ENCODE assay signal across 15 cellular contexts in the genomic region with DNA sequence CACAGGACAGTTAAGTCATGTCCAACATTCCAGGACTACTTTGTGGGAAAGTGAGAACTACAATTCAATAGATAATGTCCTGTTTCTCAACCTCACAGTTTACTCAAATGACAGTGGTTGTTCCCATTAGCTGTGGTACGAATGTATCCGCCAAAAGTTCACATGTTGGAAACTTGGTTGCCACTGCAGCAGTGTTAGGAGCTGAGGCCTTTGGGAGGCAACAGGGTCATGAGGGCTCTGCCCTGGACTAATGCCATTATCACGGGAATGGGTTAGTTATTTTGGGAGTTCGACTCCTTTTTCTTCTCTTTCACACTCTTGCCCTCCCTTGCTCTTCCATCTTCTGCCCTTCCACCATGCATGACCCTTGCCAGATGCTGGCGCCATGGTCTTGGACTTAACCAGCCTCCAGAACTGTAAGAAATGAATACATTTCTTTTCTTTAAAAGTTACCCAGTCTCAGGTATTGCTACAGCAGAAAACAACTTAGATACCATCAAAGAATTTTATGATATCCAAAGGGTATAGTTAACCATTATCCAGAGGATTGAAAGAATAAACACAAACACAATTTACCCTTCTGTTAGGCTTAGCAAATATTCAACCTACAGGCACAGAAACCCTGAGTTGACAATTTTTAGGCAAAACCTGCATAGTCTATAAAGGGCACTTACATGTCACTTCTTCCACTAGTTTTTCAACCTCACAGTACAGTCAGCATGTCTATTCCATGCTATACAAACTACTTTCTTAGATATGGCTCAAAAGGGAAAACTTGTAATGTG. TPM values are rescaled to one million over a fixed set of nuclear protein-coding genes. Genes with fewer than 3 reads are reported as not detected.
DNase-seq lines count a peak whose midpoint lies in the region; ATAC-seq, FAIRE-seq and TF ChIP-seq lines count a peak whose summit lies in the region.
"Had no signal": no experiment of that assay in that cellular context is flagged by ENCODE, and none has a peak within 500 bp of the region (broad histone marks: within the 10 kb centered on the region; RNA-seq: fewer than 3 reads in every experiment).

No MANE protein-coding gene starts in this region.

- POLR2A ChIA-PET in HepG2 (lab: Yijun Ruan, JAX) = interaction anchor here (0.7 kb wide), 1 partner anchor 1791 kb away, joined by 3 read pairs; no protein-coding TSS in a partner anchor
- POLR2A ChIA-PET in CD8-positive, alpha-beta memory T cell (lab: Charles Lee) = interaction anchor here (0.7 kb wide), 1 partner anchor 324 kb away, joined by 6 read pairs; no protein-coding TSS in a partner anchor

- peaks cover 49% of the 10 kb centered on the region for H3K4me1 Mint-ChIP-seq in activated naive CD4-positive, alpha-beta T cell treated with anti-CD3 and anti-CD28 coated beads, Interleukin-2, amount 50 U/mL, for 24 hours
- H3K4me1 Mint-ChIP-seq in activated T-helper 1 cell treated with anti-CD3 and anti-CD28 coated beads, Interleukin-12 subunit alpha, Interleukin-12 subunit beta, Interleukin-2, Interleukin-4 antibody, amounts not matched to agents 30 ng/mL and 10 ng/mL and 1 ng/mL, durations not matched to agents 14 hours and 24 hours and 36 hours (ENCODE audit: low read depth) = peaks cover 41% of the 10 kb centered on the region
- peaks cover 33 to 46% (median 45%) of the 10 kb centered on the region in 3 donors for H3K4me1 Mint-ChIP-seq in CD8-positive, alpha-beta memory T cell

- H3K4me3 Mint-ChIP-seq in activated naive CD4-positive, alpha-beta T cell treated with anti-CD3 and anti-CD28 coated beads, Interleukin-2, amount 50 U/mL, for 24 hours = no peak overlapping the region
- no peak overlapping the region for H3K4me3 Mint-ChIP-seq in activated T-helper 1 cell treated with anti-CD3 and anti-CD28 coated beads, Interleukin-12 subunit alpha, Interleukin-12 subunit beta, Interleukin-2, Interleukin-4 antibody, amounts not matched to agents 30 ng/mL and 10 ng/mL and 1 ng/mL, durations not matched to agents 14 hours and 24 hours and 36 hours
- peak overlapping the region in 1 of 7 donors; percentile 25 for H3K4me3 Mint-ChIP-seq in CD8-positive, alpha-beta memory T cell
- H3K4me3 Mint-ChIP-seq: CD4-positive, CD25-positive, alpha-beta regulatory T cell had no signal

- H3K27ac Mint-ChIP-seq in activated naive CD4-positive, alpha-beta T cell treated with anti-CD3 and anti-CD28 coated beads, Interleukin-2, amount 50 U/mL, for 24 hours = peak overlapping the region; percentile 26
- peak overlapping the region; percentile 6 for H3K27ac Mint-ChIP-seq in activated T-helper 1 cell treated with anti-CD3 and anti-CD28 coated beads, Interleukin-12 subunit alpha, Interleukin-12 subunit beta, Interleukin-2, Interleukin-4 antibody, amounts not matched to agents 30 ng/mL and 10 ng/mL and 1 ng/mL, durations not matched to agents 14 hours and 24 hours and 36 hours
- H3K27ac Mint-ChIP-seq in CD8-positive, alpha-beta memory T cell = peak overlapping the region in 2 of 8 donors; percentile 4 to 81

- no peak for FAIRE-seq in HepG2 (lab: Jason Lieb, UNC)

- H3K36me3 ChIP-seq in HepG2 (replicated peaks in 1 of 2; ENCODE audit: control insufficient read depth in 1 of 2, insufficient read depth in 2 of 2, low read length in 2 of 2) (peaks cover 9 to 42% of the 10 kb centered on the region in 2 experiments), transverse colon (peaks cover 0 to 59% (median 18%) of the 10 kb centered on the region in 4 donors), spleen (peaks cover 9 to 93% (median 62%) of the 10 kb centered on the region in 6 donors)
- H3K36me3 ChIP-seq in CD8-positive, alpha-beta memory T cell (ENCODE audit: insufficient read depth, low read length) = peaks cover 30% of the 10 kb centered on the region

- H3K27ac ChIP-seq in HepG2 (ENCODE audit: extremely low read length, insufficient read depth, low read length) (peak overlapping the region; percentile 13), transverse colon (peak overlapping the region; percentile 2 to 64 (median 50)), spleen (no peak overlapping the region)
- H3K27ac ChIP-seq in CD8-positive, alpha-beta memory T cell (ENCODE audit: low read depth, low read length) = no peak overlapping the region
- H3K27ac ChIP-seq: PC-9 had no signal

- H3K9me3 ChIP-seq in HepG2 (ENCODE audit: low read length) (no peaks in the 10 kb centered on the region), transverse colon (no peaks in the 10 kb centered on the region), spleen (no peaks in the 10 kb centered on the region)
- no peaks in the 10 kb centered on the region for H3K9me3 ChIP-seq in CD8-positive, alpha-beta memory T cell (ENCODE audit: low read length)

- no peak overlapping the region for H3K9ac ChIP-seq in HepG2 (ENCODE audit: insufficient read depth, low read depth, low read length)

- H3K27me3 ChIP-seq in HepG2 (ENCODE audit: control insufficient read depth in 1 of 2, insufficient read depth in 2 of 2, low read length in 2 of 2) = no peaks in the 10 kb centered on the region
- H3K27me3 ChIP-seq in transverse colon = no peaks in the 10 kb centered on the region
- H3K27me3 ChIP-seq in spleen (replicated peaks in 1 of 7) = no peaks in the 10 kb centered on the region
- H3K27me3 ChIP-seq in CD8-positive, alpha-beta memory T cell (ENCODE audit: insufficient read depth, low read length, poor library complexity, severe bottlenecking) = no peaks in the 10 kb centered on the region

- CTCF ChIA-PET in HepG2 (lab: Yijun Ruan, JAX; ENCODE audit: low intra/inter-chr PET ratio, low total read pairs) = no interaction called here
- CTCF ChIA-PET in CD8-positive, alpha-beta memory T cell (lab: Charles Lee) = interaction anchor here (1.9 kb wide), 1 partner anchor 9 kb away, joined by 8 read pairs; a partner anchor contains a TSS

- TF ChIP-seq RAD21 in HepG2 (CRISPR knock-in tag; IDR thresholded peaks at IDR 0.05) = no peak

- DNase-seq in activated naive CD4-positive, alpha-beta T cell (lab: John Stamatoyannopoulos, UW) = no peak
- DNase-seq in activated T-helper 1 cell treated with anti-CD3 and anti-CD28 coated beads, Interleukin-12 subunit alpha, Interleukin-12 subunit beta, Interleukin-2, Interleukin-4 antibody, amounts not matched to agents 30 ng/mL and 10 ng/mL and 1 ng/mL, durations not matched to agents 14 hours and 24 hours and 36 hours (ENCODE audit: low spot score) = no peak
- DNase-seq in HepG2 (ENCODE audit: low spot score) = peak; percentile 10
- no peak for DNase-seq in transverse colon
- DNase-seq in spleen = no peak
- no peak for DNase-seq in CD8-positive, alpha-beta memory T cell
- DNase-seq: AML-193; CD4-positive, CD25-positive, alpha-beta regulatory T cell; GF-D8; Karpas-422; NCI-H1105 treated with DMSO at 0.1 percent for 48 hours; NCI-H187; PC-9 had no signal

- ATAC-seq in HepG2 = peak; percentile 29
- ATAC-seq in GM19463 (IDR thresholded peaks at IDR 0.05; ENCODE audit: unreplicated experiment) = no peak

- intact Hi-C loops in activated T-helper 1 cell treated with anti-CD3 and anti-CD28 coated beads, Interleukin-12 subunit alpha, Interleukin-12 subunit beta, Interleukin-2, Interleukin-4 antibody, amounts not matched to agents 30 ng/mL and 10 ng/mL and 1 ng/mL, durations not matched to agents 14 hours and 24 hours and 36 hours (cut with micrococcal nuclease) = no loop called here
- intact Hi-C loops in HepG2 (cut with micrococcal nuclease; ENCODE audit: unreplicated experiment) = no loop called here
- intact Hi-C loops in transverse colon (cut with DNase I; ENCODE audit: low total_unique reads) = no loop called here
- intact Hi-C loops in spleen (cut with DNase I; ENCODE audit: low total_unique reads) = no loop called here

- in situ Hi-C loops in HepG2 (cut with HindIII; ENCODE audit: extremely low pct_ligation_motif_present, low pct_unique_long_range_greater_than_20kb) (no loop called here), transverse colon (cut with MboI; ENCODE audit: low pct_ligation_motif_present in 1 of 4, low pct_unique_long_range_greater_than_20kb in 1 of 4, low sequenced_read_pairs in 3 of 4) (loop anchor here in 1 of 4 donors (25.0 kb wide), 1 partner anchor 582 kb away; a partner anchor contains a TSS)

- no peaks in the 10 kb centered on the region for H3K27me3 Mint-ChIP-seq in activated naive CD4-positive, alpha-beta T cell treated with anti-CD3 and anti-CD28 coated beads, Interleukin-2, amount 50 U/mL, for 24 hours
- no peaks in the 10 kb centered on the region for H3K27me3 Mint-ChIP-seq in activated T-helper 1 cell treated with anti-CD3 and anti-CD28 coated beads, Interleukin-12 subunit alpha, Interleukin-12 subunit beta, Interleukin-2, Interleukin-4 antibody, amounts not matched to agents 30 ng/mL and 10 ng/mL and 1 ng/mL, durations not matched to agents 14 hours and 24 hours and 36 hours (ENCODE audit: insufficient read depth)
- H3K27me3 Mint-ChIP-seq in CD8-positive, alpha-beta memory T cell = no peaks in the 10 kb centered on the region
- H3K27me3 Mint-ChIP-seq: CD4-positive, CD25-positive, alpha-beta regulatory T cell had no signal

- BruUV-seq in HepG2 (replicated peaks; lab: Mats Ljungman, UMichigan) = no TSS peak

- TF ChIP-seq POLR2A in HepG2 (IDR thresholded peaks at IDR 0.05; ENCODE audit: insufficient read depth in 1 of 2, low read depth in 2 of 2, low read length in 2 of 2) (no peak), transverse colon (IDR thresholded peaks at IDR 0.05) (no peak), spleen (IDR thresholded peaks at IDR 0.05) (no peak)

- H3K79me2 ChIP-seq in HepG2 (ENCODE audit: insufficient read depth, low read length) = peaks cover 20% of the 10 kb centered on the region

- no peak overlapping the region for H3K4me3 ChIP-seq in HepG2 (replicated peaks in 1 of 3; ENCODE audit: insufficient read depth in 1 of 3, low read depth in 2 of 3, low read length in 3 of 3)
- no peak overlapping the region for H3K4me3 ChIP-seq in transverse colon
- no peak overlapping the region for H3K4me3 ChIP-seq in spleen
- H3K4me3 ChIP-seq in CD8-positive, alpha-beta memory T cell (ENCODE audit: low read length) = no peak overlapping the region
- H3K4me3 ChIP-seq: PC-9 had no signal

- TF ChIP-seq CTCF in HepG2 (CRISPR knock-in tag; IDR thresholded peaks at IDR 0.05) (no peak), transverse colon (IDR thresholded peaks at IDR 0.05) (no peak), spleen (IDR thresholded peaks at IDR 0.05 in 8 of 11, conservative IDR thresholded peaks at IDR 0.05 in 3 of 11) (no peak)

- peak overlapping the region; percentile 37 for H3K4me2 ChIP-seq in HepG2 (ENCODE audit: low read depth, low read length)
- H3K4me2 ChIP-seq: PC-9 had no signal

- peaks cover 54% of the 10 kb centered on the region for H3K4me1 ChIP-seq in HepG2 (ENCODE audit: insufficient read depth, low read length)
- H3K4me1 ChIP-seq in transverse colon = peaks cover 18 to 62% (median 35%) of the 10 kb centered on the region in 4 donors
- H3K4me1 ChIP-seq in spleen = peaks cover 11 to 61% (median 31%) of the 10 kb centered on the region in 6 donors
- peaks cover 11% of the 10 kb centered on the region for H3K4me1 ChIP-seq in CD8-positive, alpha-beta memory T cell (ENCODE audit: insufficient read depth, low read length)

- H2AFZ ChIP-seq in HepG2 (ENCODE audit: low read length) = no peak overlapping the region
- H2AFZ ChIP-seq: PC-9 had no signal

- H3K36me3 Mint-ChIP-seq in activated naive CD4-positive, alpha-beta T cell treated with anti-CD3 and anti-CD28 coated beads, Interleukin-2, amount 50 U/mL, for 24 hours = peaks cover 18% of the 10 kb centered on the region
- peaks cover 46% of the 10 kb centered on the region for H3K36me3 Mint-ChIP-seq in activated T-helper 1 cell treated with anti-CD3 and anti-CD28 coated beads, Interleukin-12 subunit alpha, Interleukin-12 subunit beta, Interleukin-2, Interleukin-4 antibody, amounts not matched to agents 30 ng/mL and 10 ng/mL and 1 ng/mL, durations not matched to agents 14 hours and 24 hours and 36 hours (ENCODE audit: low read depth)
- H3K36me3 Mint-ChIP-seq in CD8-positive, alpha-beta memory T cell = peaks cover 0 to 73% (median 16%) of the 10 kb centered on the region in 3 donors

- 72% methylated on average over 5 of the region's 5 CpGs for WGBS in HepG2 (ENCODE audit: low lambda C conversion rate)
- 75 to 80% methylated on average over 4 to 5 of the region's 5 CpGs for WGBS in transverse colon (ENCODE audit: low coverage in 1 of 2), 2 donors
- WGBS in spleen, 5 donors = 91 to 99% (median 97%) methylated on average over 5 of the region's 5 CpGs

- no peaks in the 10 kb centered on the region for H4K20me1 ChIP-seq in HepG2 (ENCODE audit: insufficient read depth, low read length)

- TF ChIP-seq EP300 in HepG2 (IDR thresholded peaks at IDR 0.05; ENCODE audit: low read depth in 2 of 2, low read length in 2 of 2) = no peak
- no peak for TF ChIP-seq EP300 in HepG2 (CRISPR knock-in tag; IDR thresholded peaks at IDR 0.05; ENCODE audit: borderline replicate concordance)
- TF ChIP-seq EP300 in transverse colon (IDR thresholded peaks at IDR 0.05; ENCODE audit: low read depth) = no peak

- no peaks in the 10 kb centered on the region for H3K9me3 Mint-ChIP-seq in activated naive CD4-positive, alpha-beta T cell treated with anti-CD3 and anti-CD28 coated beads, Interleukin-2, amount 50 U/mL, for 24 hours
- no peaks in the 10 kb centered on the region for H3K9me3 Mint-ChIP-seq in activated T-helper 1 cell treated with anti-CD3 and anti-CD28 coated beads, Interleukin-12 subunit alpha, Interleukin-12 subunit beta, Interleukin-2, Interleukin-4 antibody, amounts not matched to agents 30 ng/mL and 10 ng/mL and 1 ng/mL, durations not matched to agents 14 hours and 24 hours and 36 hours
- H3K9me3 Mint-ChIP-seq in CD8-positive, alpha-beta memory T cell = no peaks in the 10 kb centered on the region
- H3K9me3 Mint-ChIP-seq: CD4-positive, CD25-positive, alpha-beta regulatory T cell had no signal

RNA-seq across cellular contexts. Expression of a gene that starts 7.4 kb away (rescaled TPM):
- 25.1 and 28.8 TPM in 2 replicates for total RNA-seq in activated T-helper 1 cell treated with anti-CD3 and anti-CD28 coated beads, Interleukin-12 subunit alpha, Interleukin-12 subunit beta, Interleukin-2, Interleukin-4 antibody, amounts not matched to agents 30 ng/mL and 10 ng/mL and 1 ng/mL, durations not matched to agents 14 hours and 24 hours and 36 hours
- total RNA-seq in HepG2 (2016; rRNA removed; fragmentation: Illumina TruSeq; extraction: Trizol) = 14.1 and 20.0 TPM in 2 replicates
- 4.5 and 4.9 TPM in 2 replicates for total RNA-seq in HepG2 (2016; cell fraction: cytosol; rRNA removed; fragmentation: Illumina TruSeq; extraction: Trizol; ENCODE audit: low read depth)
- total RNA-seq in HepG2 (2016; cell fraction: insoluble cytoplasmic fraction; rRNA removed; fragmentation: Illumina TruSeq; extraction: Trizol) = 13.6 and 16.8 TPM in 2 replicates
- total RNA-seq in HepG2 (2016; cell fraction: membrane; rRNA removed; fragmentation: Illumina TruSeq; extraction: Trizol) = 11.2 and 12.0 TPM in 2 replicates
- 10.9 and 11.5 TPM in 2 replicates for total RNA-seq in HepG2 (2016; cell fraction: nucleus; rRNA removed; fragmentation: Illumina TruSeq; extraction: Trizol)
- 3.7 and 3.8 TPM in 2 replicates for polyA plus RNA-seq in HepG2 (2011; rRNA removed)
- 2.7 TPM in 2 replicates for polyA plus RNA-seq in HepG2 (2011; cell fraction: cytosol; rRNA removed)
- 2.7 and 3.0 TPM in 2 replicates for polyA plus RNA-seq in HepG2 (2011; cell fraction: nucleus; rRNA removed)
- 5.5 and 6.6 TPM in 2 replicates for polyA plus RNA-seq in HepG2 (2012)
- polyA plus RNA-seq in HepG2 (2016; cell fraction: cytosol; fragmentation: Illumina TruSeq; extraction: Trizol; ENCODE audit: low read depth) = 0.95 and 1.2 TPM in 2 replicates
- 14.1 and 14.9 TPM in 2 replicates for polyA plus RNA-seq in HepG2 (2016; cell fraction: insoluble cytoplasmic fraction; fragmentation: Illumina TruSeq; extraction: Trizol; ENCODE audit: low read depth)
- 3.2 and 3.8 TPM in 2 replicates for polyA plus RNA-seq in HepG2 (2016; cell fraction: membrane; fragmentation: Illumina TruSeq; extraction: Trizol; ENCODE audit: low read depth)
- polyA plus RNA-seq in HepG2 (2016; cell fraction: nucleus; fragmentation: Illumina TruSeq; extraction: Trizol; ENCODE audit: insufficient read depth, low read depth) = 9.1 and 9.7 TPM in 2 replicates
- 6.7 and 7.6 TPM in 2 replicates for polyA minus RNA-seq in HepG2 (2011; rRNA and poly(A)+ RNA removed; ENCODE audit: low replicate concordance)
- 6.9 and 7.7 TPM in 2 replicates for polyA minus RNA-seq in HepG2 (2011; cell fraction: cytosol; rRNA and poly(A)+ RNA removed)
- polyA minus RNA-seq in HepG2 (2011; cell fraction: nucleus; rRNA and poly(A)+ RNA removed) = 18.7 and 23.1 TPM in 2 replicates
- total RNA-seq in transverse colon = 10 to 100 TPM; 34.2 to 65.5 (median 56.5) TPM
- 10 to 100 TPM; 27.4 to 45.1 (median 38.1) TPM for total RNA-seq in spleen
- 10 to 100 TPM; 10.5 to 14.4 (median 11.0) TPM for polyA plus RNA-seq in spleen
- 10 to 100 TPM; 21.9 to 27.1 TPM for total RNA-seq in CD8-positive, alpha-beta memory T cell
- polyA plus RNA-seq in CD8-positive, alpha-beta memory T cell = 21.6 TPM

RNA-seq across cellular contexts. Expression of a gene that starts 9.5 kb away (rescaled TPM):
- total RNA-seq in activated T-helper 1 cell treated with anti-CD3 and anti-CD28 coated beads, Interleukin-12 subunit alpha, Interleukin-12 subunit beta, Interleukin-2, Interleukin-4 antibody, amounts not matched to agents 30 ng/mL and 10 ng/mL and 1 ng/mL, durations not matched to agents 14 hours and 24 hours and 36 hours = 30.9 and 31.6 TPM in 2 replicates
- total RNA-seq in HepG2 (2016; rRNA removed; fragmentation: Illumina TruSeq; extraction: Trizol) (19.4 and 23.0 TPM in 2 replicates), transverse colon (10 to 100 TPM in 3 of 4 donors, 1 to 10 TPM in 1; 7.4 to 42.6 (median 14.9) TPM), spleen (10 to 100 TPM; 16.2 to 28.4 (median 21.1) TPM)
- 3.1 and 4.1 TPM in 2 replicates for total RNA-seq in HepG2 (2016; cell fraction: cytosol; rRNA removed; fragmentation: Illumina TruSeq; extraction: Trizol; ENCODE audit: low read depth)
- total RNA-seq in HepG2 (2016; cell fraction: insoluble cytoplasmic fraction; rRNA removed; fragmentation: Illumina TruSeq; extraction: Trizol) = 17.6 and 28.5 TPM in 2 replicates
- total RNA-seq in HepG2 (2016; cell fraction: membrane; rRNA removed; fragmentation: Illumina TruSeq; extraction: Trizol) = 12.6 and 13.8 TPM in 2 replicates
- 11.1 and 11.5 TPM in 2 replicates for total RNA-seq in HepG2 (2016; cell fraction: nucleus; rRNA removed; fragmentation: Illumina TruSeq; extraction: Trizol)
- polyA plus RNA-seq in HepG2 (2011; rRNA removed) (25.8 and 27.4 TPM in 2 replicates), spleen (10 to 100 TPM; 19.6 to 29.7 (median 24.8) TPM)
- 13.2 and 20.6 TPM in 2 replicates for polyA plus RNA-seq in HepG2 (2011; cell fraction: cytosol; rRNA removed)
- polyA plus RNA-seq in HepG2 (2011; cell fraction: nucleus; rRNA removed) = 27.9 and 30.9 TPM in 2 replicates
- 19.6 and 23.2 TPM in 2 replicates for polyA plus RNA-seq in HepG2 (2012)
- polyA plus RNA-seq in HepG2 (2016; cell fraction: cytosol; fragmentation: Illumina TruSeq; extraction: Trizol; ENCODE audit: low read depth) = 5.2 and 6.2 TPM in 2 replicates
- polyA plus RNA-seq in HepG2 (2016; cell fraction: insoluble cytoplasmic fraction; fragmentation: Illumina TruSeq; extraction: Trizol; ENCODE audit: low read depth) = 34.5 and 38.9 TPM in 2 replicates
- polyA plus RNA-seq in HepG2 (2016; cell fraction: membrane; fragmentation: Illumina TruSeq; extraction: Trizol; ENCODE audit: low read depth) = 11.3 and 11.5 TPM in 2 replicates
- 23.9 and 25.0 TPM in 2 replicates for polyA plus RNA-seq in HepG2 (2016; cell fraction: nucleus; fragmentation: Illumina TruSeq; extraction: Trizol; ENCODE audit: insufficient read depth, low read depth)
- 8.4 and 10.7 TPM in 2 replicates for polyA minus RNA-seq in HepG2 (2011; rRNA and poly(A)+ RNA removed; ENCODE audit: low replicate concordance)
- 8.9 and 9.1 TPM in 2 replicates for polyA minus RNA-seq in HepG2 (2011; cell fraction: cytosol; rRNA and poly(A)+ RNA removed)
- polyA minus RNA-seq in HepG2 (2011; cell fraction: nucleus; rRNA and poly(A)+ RNA removed) = 16.0 and 16.9 TPM in 2 replicates
- total RNA-seq in CD8-positive, alpha-beta memory T cell = 10 to 100 TPM; 27.7 to 29.3 TPM
- polyA plus RNA-seq in CD8-positive, alpha-beta memory T cell = 22.1 TPM

Comparison
In these comparisons a context has a peak if more than half of its experiments do, and no peak if none do; other contexts are left out.
1. H3K27ac ChIP-seq: peak in HepG2 (single experiment) and transverse colon (4 of 4); none in spleen (0 of 8) and CD8-positive, alpha-beta memory T cell (single experiment).